27 cellular contexts compared by ENCODE assay signal in the genomic region with DNA sequence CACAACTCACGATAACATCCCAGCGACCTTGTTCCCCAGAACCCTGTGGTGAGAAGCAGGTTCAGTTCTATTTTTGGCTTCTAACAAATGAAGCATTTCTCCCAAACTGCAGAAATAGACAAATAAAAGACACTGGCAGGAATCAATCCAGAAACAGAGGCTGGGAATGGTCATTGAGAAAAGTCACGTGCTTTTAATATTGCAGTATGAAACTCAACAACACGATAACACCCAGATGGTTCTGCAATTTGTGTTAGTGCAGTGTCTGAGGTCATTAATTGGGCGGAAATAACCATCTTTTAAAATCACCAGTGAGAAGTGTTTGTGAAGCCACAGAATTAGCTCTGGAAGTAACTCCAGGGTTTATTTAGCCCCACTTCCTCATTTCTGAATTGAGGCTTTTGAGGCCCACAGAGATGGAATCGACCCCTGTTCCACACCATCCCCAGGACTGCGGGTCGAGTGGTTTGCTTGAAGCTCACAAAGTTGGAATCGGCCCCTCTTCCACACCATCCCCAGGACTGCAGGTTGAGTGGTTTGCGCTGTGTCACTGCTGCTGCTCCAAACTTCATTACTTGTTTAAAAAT.
"Had no signal": no experiment of that assay in that cellular context is flagged by ENCODE, and none has a peak within 500 bp of the region (broad histone marks: within the 10 kb centered on the region; RNA-seq: fewer than 3 reads in every experiment).

No MANE protein-coding gene starts in this region.

- H3K4me1 ChIP-seq: left lung, parathyroid adenoma, psoas muscle, sigmoid colon, uterus had no signal

- DNase-seq: activated CD4-positive, alpha-beta memory T cell treated with anti-CD3 and anti-CD28 coated beads for 36 hours; activated CD4-positive, alpha-beta T cell treated with anti-CD3 and anti-CD28 coated beads for 48 hours; activated gamma-delta T cell treated with Interleukin-2 at 50 U/mL for 16 hours; activated naive CD4-positive, alpha-beta T cell treated with anti-CD3 and anti-CD28 coated beads, Interleukin-2, amount 50 U/mL, for 16 hours; activated naive CD8-positive, alpha-beta T cell treated with anti-CD3 and anti-CD28 coated beads, Interleukin-2, amount 50 U/mL, for 24 hours; activated T-cell treated with anti-CD3 and anti-CD28 coated beads, Interleukin-2, amount 50 U/mL, for 4 hours; amygdala; effector CD8-positive, alpha-beta T cell; glutamatergic neuron; left lung; mesendoderm; natural killer cell; occipital lobe; psoas muscle; sigmoid colon; small intestine; stimulated activated CD4-positive, alpha-beta T cell treated with anti-CD3 and anti-CD28 coated beads, Interleukin-4, amount 100 ng/mL, for 24 hours; trophoblast cell; uterus had no signal

- H3K36me3 ChIP-seq: left lung, neural progenitor cell, sigmoid colon, thoracic aorta, uterus had no signal

- H3K27me3 ChIP-seq: left lung, neural progenitor cell, sigmoid colon, uterus had no signal

- H3K9me3 ChIP-seq: left lung, psoas muscle, sigmoid colon, thoracic aorta, uterus had no signal

- H3K27ac ChIP-seq: epithelial cell of prostate, left lung, neural progenitor cell, parathyroid adenoma, psoas muscle, sigmoid colon, thoracic aorta, uterus, VCaP had no signal

- H3K4me3 ChIP-seq: left lung, lung, neural progenitor cell, psoas muscle, sigmoid colon, thoracic aorta, uterus had no signal

- ATAC-seq: activated naive CD8-positive, alpha-beta T cell treated with anti-CD3 and anti-CD28 coated beads, Interleukin-2, amount 50 U/mL, for 24 hours; activated T-cell treated with anti-CD3 and anti-CD28 coated beads, Interleukin-2, amount 50 U/mL, for 4 hours; activated T-helper 17 cell treated with anti-CD3 and anti-CD28 coated beads, Interleukin-2, amount 50 U/mL, for 72 hours; left lung; natural killer cell; psoas muscle; stimulated activated effector memory CD8-positive, alpha-beta T cell treated with anti-CD3 and anti-CD28 coated beads, Interleukin-12 subunit alpha, Interleukin-12 subunit beta, amount 100 ng/mL, for 72 hours had no signal
